ENCODE assay signal across 10 cellular contexts in the genomic region with DNA sequence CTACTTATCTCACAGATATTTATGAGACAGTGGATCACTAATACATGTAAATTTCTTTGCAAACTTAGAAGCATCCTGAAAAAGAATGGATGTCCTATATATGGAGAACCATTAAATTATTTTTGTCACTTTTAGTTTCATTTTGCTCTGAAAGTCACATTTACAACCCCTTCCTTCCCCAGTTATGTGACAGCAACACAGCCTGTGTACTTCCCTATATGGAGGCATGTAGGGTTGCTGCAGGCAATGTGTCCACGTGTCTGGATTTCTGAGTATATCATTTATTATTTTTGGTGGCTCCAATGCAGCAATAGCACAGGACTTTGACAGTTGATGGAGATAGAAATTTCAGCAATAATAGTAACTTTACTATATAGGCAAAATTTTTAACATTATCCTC.
DNase-seq lines count a peak whose midpoint lies in the region; ATAC-seq, FAIRE-seq and TF ChIP-seq lines count a peak whose summit lies in the region.
"Had no signal": no experiment of that assay in that cellular context is flagged by ENCODE, and none has a peak within 500 bp of the region (broad histone marks: within the 10 kb centered on the region; RNA-seq: fewer than 3 reads in every experiment).

No MANE protein-coding gene starts in this region.

- TF ChIP-seq CTCF in Peyer's patch (IDR thresholded peaks at IDR 0.05): no peak

- FAIRE-seq in GM12892 (lab: Jason Lieb, UNC): peak; percentile 77

- no peaks in the 10 kb centered on the region for H3K36me3 ChIP-seq in Peyer's patch

- H3K4me3 ChIP-seq in Peyer's patch: no peak overlapping the region
- H3K4me3 ChIP-seq: coronary artery had no signal

- H3K27me3 ChIP-seq in Peyer's patch: no peaks in the 10 kb centered on the region

- H3K4me3 Mint-ChIP-seq in activated T-helper 17 cell treated with anti-CD3 and anti-CD28 coated beads, Interleukin-2, amount 50 U/mL, for 72 hours: peak overlapping the region; percentile 32

- peaks cover 3% of the 10 kb centered on the region for H3K27me3 Mint-ChIP-seq in activated T-helper 17 cell treated with anti-CD3 and anti-CD28 coated beads, Interleukin-2, amount 50 U/mL, for 72 hours

- no peaks in the 10 kb centered on the region for H3K4me1 ChIP-seq in Peyer's patch

- DNase-seq in GM12892 (ENCODE audit: insufficient read length) (peak; percentile 1), Peyer's patch (no peak), NCI-H1417 treated with DMSO at 0.1 percent for 48 hours (lab: John Stamatoyannopoulos, UW) (no peak), left lobe of liver (ENCODE audit: low spot score) (no peak), DMS79 (lab: John Stamatoyannopoulos, UW) (no peak)

- H3K27ac Mint-ChIP-seq in activated T-helper 17 cell treated with anti-CD3 and anti-CD28 coated beads, Interleukin-2, amount 50 U/mL, for 72 hours: no peak overlapping the region

- TF ChIP-seq POLR2A in GM12892 (IDR thresholded peaks at IDR 0.05; ENCODE audit: low read depth, low read length) (no peak), Peyer's patch (IDR thresholded peaks at IDR 0.05) (no peak)

- peaks cover 5% of the 10 kb centered on the region for H3K4me1 Mint-ChIP-seq in activated T-helper 17 cell treated with anti-CD3 and anti-CD28 coated beads, Interleukin-2, amount 50 U/mL, for 72 hours

- H3K9me3 Mint-ChIP-seq in activated T-helper 17 cell treated with anti-CD3 and anti-CD28 coated beads, Interleukin-2, amount 50 U/mL, for 72 hours: no peaks in the 10 kb centered on the region

- H3K9me3 ChIP-seq in Peyer's patch: no peaks in the 10 kb centered on the region

- H3K36me3 Mint-ChIP-seq in activated T-helper 17 cell treated with anti-CD3 and anti-CD28 coated beads, Interleukin-2, amount 50 U/mL, for 72 hours (ENCODE audit: low read depth): no peaks in the 10 kb centered on the region

- H3K27ac ChIP-seq in Peyer's patch: no peak overlapping the region
- H3K27ac ChIP-seq: coronary artery had no signal

- peak; percentile 97 for ATAC-seq in GM21367 (IDR thresholded peaks at IDR 0.05; ENCODE audit: unreplicated experiment)
- ATAC-seq in HG03280 (IDR thresholded peaks at IDR 0.05; ENCODE audit: unreplicated experiment): peak; percentile 68
- ATAC-seq in activated T-helper 17 cell treated with anti-CD3 and anti-CD28 coated beads, Interleukin-2, amount 50 U/mL, for 72 hours (replicated peaks): no peak
- ATAC-seq in left lobe of liver: no peak
- ATAC-seq: activated CD4-positive, CD25-positive, alpha-beta regulatory T cell treated with anti-CD3 and anti-CD28 coated beads, Interleukin-2, amount 50 U/mL, for 24 hours had no signal

Comparison
In these comparisons a context has a peak if more than half of its experiments do, and no peak if none do; other contexts are left out.
1. ATAC-seq: peak in GM21367 (single experiment) and HG03280 (single experiment); none in activated T-helper 17 cell treated with anti-CD3 and anti-CD28 coated beads, Interleukin-2, amount 50 U/mL, for 72 hours (single experiment) and left lobe of liver (single experiment).